Comparison of ENCODE assay signal across 15 cellular contexts in the genomic region with DNA sequence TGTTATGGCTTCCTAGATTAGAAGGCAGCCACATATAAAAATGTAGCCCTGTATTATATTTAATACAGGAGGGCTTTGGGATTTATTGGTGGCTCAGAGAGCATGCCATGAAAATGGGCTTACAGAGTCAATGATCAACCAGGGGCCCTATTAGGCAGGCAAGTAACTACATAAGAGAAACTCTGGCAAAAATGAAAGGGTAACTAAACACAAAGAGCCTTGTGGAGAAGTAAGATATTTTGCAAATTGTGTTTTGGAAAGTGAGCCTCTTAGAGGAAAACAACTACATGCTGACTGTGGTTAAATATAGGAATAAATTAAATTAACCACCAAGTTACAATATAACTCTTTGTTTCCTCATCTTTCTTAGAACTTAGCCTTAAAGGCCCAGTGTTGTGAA. TPM values are rescaled to one million over a fixed set of nuclear protein-coding genes. Genes with fewer than 3 reads are reported as not detected.
DNase-seq lines count a peak whose midpoint lies in the region; ATAC-seq, FAIRE-seq and TF ChIP-seq lines count a peak whose summit lies in the region.
"Had no signal": no experiment of that assay in that cellular context is flagged by ENCODE, and none has a peak within 500 bp of the region (broad histone marks: within the 10 kb centered on the region; RNA-seq: fewer than 3 reads in every experiment).

No MANE protein-coding gene starts in this region.

- peaks cover 0 to 10% (median 0%) of the 10 kb centered on the region in 4 donors for H3K36me3 ChIP-seq in upper lobe of left lung

- FAIRE-seq in HTR-8/SVneo (lab: Jason Lieb, UNC) = no peak
- FAIRE-seq: small intestine had no signal

- H3K27me3 ChIP-seq in upper lobe of left lung = no peaks in the 10 kb centered on the region

- no peaks in the 10 kb centered on the region for H3K9me3 ChIP-seq in upper lobe of left lung

- H3K4me3 ChIP-seq in upper lobe of left lung = no peak overlapping the region
- H3K4me3 ChIP-seq: lung, SK-N-MC had no signal

- peaks cover 0 to 11% (median 0%) of the 10 kb centered on the region in 4 donors for H3K4me1 ChIP-seq in upper lobe of left lung

- peak overlapping the region in 3 of 4 donors; percentile 32 to 53 (median 52) for H3K27ac ChIP-seq in upper lobe of left lung
- H3K27ac ChIP-seq: SK-N-MC had no signal

- no peak for TF ChIP-seq CTCF in upper lobe of left lung (IDR thresholded peaks at IDR 0.05)

- no peak for TF ChIP-seq EP300 in upper lobe of left lung (IDR thresholded peaks at IDR 0.05)

- peak; percentile 12 for DNase-seq in NOMO-1 treated with DMSO at 0.1 percent for 48 hours (lab: John Stamatoyannopoulos, UW; ENCODE audit: unreplicated experiment)
- DNase-seq in NOMO-1 (lab: John Stamatoyannopoulos, UW; ENCODE audit: unreplicated experiment in 2 of 2) = no peak
- peak; percentile 22 for DNase-seq in amniotic epithelial cell (ENCODE audit: low read depth)
- no peak for DNase-seq in upper lobe of left lung
- no peak for DNase-seq in HTR-8/SVneo (ENCODE audit: insufficient read length, low spot score)
- DNase-seq in activated naive CD4-positive, alpha-beta T cell treated with Interleukin-2 at 50 U/mL for 16 hours = no peak
- DNase-seq: activated gamma-delta T cell; CD4-positive, alpha-beta memory T cell; effector CD4-positive, alpha-beta T cell; NK-92 treated with Interleukin-12 subunit alpha and Interleukin-12 subunit beta, amount 100 ng/mL, for 24 hours; small intestine had no signal

- ATAC-seq in HG02981 (IDR thresholded peaks at IDR 0.05; ENCODE audit: unreplicated experiment) (peak; percentile 51), upper lobe of left lung (ENCODE audit: low FRiP score in 2 of 2) (no peak), HG02588 (IDR thresholded peaks at IDR 0.05; ENCODE audit: unreplicated experiment) (no peak)

- TF ChIP-seq POLR2A in upper lobe of left lung (IDR thresholded peaks at IDR 0.05) = no peak

RNA-seq across cellular contexts. Expression of gene SAT1, which starts 5.5 kb away (rescaled TPM):
- total RNA-seq in upper lobe of left lung = 1,000 to 10,000 TPM in 4 of 6 donors, 100 to 1,000 TPM in 2; 657 to 1,891 (median 1,145) TPM

RNA-seq across cellular contexts. Expression of gene ACOT9, which starts 45.4 kb away (rescaled TPM):
- total RNA-seq in upper lobe of left lung = 10 to 100 TPM; 40.3 to 54.5 (median 45.1) TPM

Comparison
In these comparisons a context has a peak if more than half of its experiments do, and no peak if none do; other contexts are left out.
1. DNase-seq: peak in NOMO-1 treated with DMSO at 0.1 percent for 48 hours (single experiment) and amniotic epithelial cell (single experiment); none in NOMO-1 (0 of 2), upper lobe of left lung (0 of 2), HTR-8/SVneo (single experiment) and activated naive CD4-positive, alpha-beta T cell treated with Interleukin-2 at 50 U/mL for 16 hours (single experiment).